ENCODE assay signal across 1 cellular context in the genomic region with DNA sequence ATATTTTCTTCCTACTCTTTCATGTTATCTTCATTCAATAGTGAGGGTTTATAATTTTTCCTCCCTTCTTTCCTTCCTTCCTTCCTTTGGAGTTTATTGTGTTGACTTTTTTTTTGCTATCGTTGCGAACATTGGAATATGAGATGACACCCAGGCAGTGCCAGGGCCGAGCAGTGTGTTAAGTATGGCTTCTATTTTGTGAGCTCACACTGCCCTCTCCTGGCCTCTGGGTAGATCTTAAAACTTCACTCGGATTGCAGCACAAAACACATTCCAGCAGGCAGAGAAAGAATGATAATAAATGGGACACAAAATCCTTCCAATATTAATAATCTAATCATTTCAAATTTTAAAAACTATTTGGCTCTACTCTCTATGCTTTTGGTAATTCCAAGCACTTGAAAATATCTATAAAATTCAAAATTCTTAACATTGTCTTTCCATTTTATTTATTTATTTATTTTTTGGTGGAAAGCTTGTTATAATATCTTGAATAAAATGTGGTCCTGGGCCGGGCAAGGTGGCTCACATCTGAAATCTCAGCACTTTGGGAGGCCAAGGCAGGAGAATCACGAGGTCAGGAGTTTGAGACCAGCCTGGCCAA.
TF ChIP-seq lines count a peak whose summit lies in the region.

No MANE protein-coding gene starts in this region.

TF ChIP-seq in HepG2, 621 proteins besides CTCF, POLR2A, EP300 and RAD21 (continued from another document and continues in another):
- TF ChIP-seq, protein P1, sequence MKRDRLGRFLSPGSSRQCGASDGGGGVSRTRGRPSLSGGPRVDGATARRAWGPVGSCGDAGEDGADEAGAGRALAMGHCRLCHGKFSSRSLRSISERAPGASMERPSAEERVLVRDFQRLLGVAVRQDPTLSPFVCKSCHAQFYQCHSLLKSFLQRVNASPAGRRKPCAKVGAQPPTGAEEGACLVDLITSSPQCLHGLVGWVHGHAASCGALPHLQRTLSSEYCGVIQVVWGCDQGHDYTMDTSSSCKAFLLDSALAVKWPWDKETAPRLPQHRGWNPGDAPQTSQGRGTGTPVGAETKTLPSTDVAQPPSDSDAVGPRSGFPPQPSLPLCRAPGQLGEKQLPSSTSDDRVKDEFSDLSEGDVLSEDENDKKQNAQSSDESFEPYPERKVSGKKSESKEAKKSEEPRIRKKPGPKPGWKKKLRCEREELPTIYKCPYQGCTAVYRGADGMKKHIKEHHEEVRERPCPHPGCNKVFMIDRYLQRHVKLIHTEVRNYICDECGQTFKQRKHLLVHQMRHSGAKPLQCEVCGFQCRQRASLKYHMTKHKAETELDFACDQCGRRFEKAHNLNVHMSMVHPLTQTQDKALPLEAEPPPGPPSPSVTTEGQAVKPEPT (CRISPR knock-in tag; IDR thresholded peaks at IDR 0.05; ENCODE audit: low read depth) = no peak
- TF ChIP-seq SMAD3 (CRISPR knock-in tag; IDR thresholded peaks at IDR 0.05) = peak; percentile 64; the same call in 1 of the 2 replicates
- no peak for TF ChIP-seq SAP130 (CRISPR knock-in tag; IDR thresholded peaks at IDR 0.05; ENCODE audit: low read depth)
- TF ChIP-seq SOX13 (IDR thresholded peaks at IDR 0.05) = no peak
- peak in 1 of 2 experiments; percentile 15; a peak in 1 of 4 replicates for TF ChIP-seq SOX13 (CRISPR knock-in tag; conservative IDR thresholded peaks at IDR 0.05 in 1 of 2, IDR thresholded peaks at IDR 0.05 in 1 of 2)
- TF ChIP-seq, protein P2, sequence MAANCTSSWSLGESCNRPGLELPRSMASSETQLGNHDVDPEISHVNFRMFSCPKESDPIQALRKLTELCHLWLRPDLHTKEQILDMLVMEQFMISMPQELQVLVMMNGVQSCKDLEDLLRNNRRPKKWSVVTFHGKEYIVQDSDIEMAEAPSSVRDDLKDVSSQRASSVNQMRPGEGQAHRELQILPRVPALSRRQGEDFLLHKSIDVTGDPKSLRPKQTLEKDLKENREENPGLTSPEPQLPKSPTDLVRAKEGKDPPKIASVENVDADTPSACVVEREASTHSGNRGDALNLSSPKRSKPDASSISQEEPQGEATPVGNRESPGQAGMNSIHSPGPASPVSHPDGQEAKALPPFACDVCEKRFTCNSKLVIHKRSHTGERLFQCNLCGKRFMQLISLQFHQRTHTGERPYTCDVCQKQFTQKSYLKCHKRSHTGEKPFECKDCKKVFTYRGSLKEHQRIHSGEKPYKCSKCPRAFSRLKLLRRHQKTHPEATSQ (CRISPR knock-in tag; IDR thresholded peaks at IDR 0.05; ENCODE audit: borderline replicate concordance) = no peak
- no peak for TF ChIP-seq ZNF256 (CRISPR knock-in tag; conservative IDR thresholded peaks at IDR 0.05)
- TF ChIP-seq, protein P3, sequence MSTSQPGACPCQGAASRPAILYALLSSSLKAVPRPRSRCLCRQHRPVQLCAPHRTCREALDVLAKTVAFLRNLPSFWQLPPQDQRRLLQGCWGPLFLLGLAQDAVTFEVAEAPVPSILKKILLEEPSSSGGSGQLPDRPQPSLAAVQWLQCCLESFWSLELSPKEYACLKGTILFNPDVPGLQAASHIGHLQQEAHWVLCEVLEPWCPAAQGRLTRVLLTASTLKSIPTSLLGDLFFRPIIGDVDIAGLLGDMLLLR (CRISPR knock-in tag; IDR thresholded peaks at IDR 0.05) = no peak
- TF ChIP-seq SIX1 (CRISPR knock-in tag; IDR thresholded peaks at IDR 0.05; ENCODE audit: borderline replicate concordance) = no peak; the same call in 1 of the 2 replicates
- no peak for TF ChIP-seq ZNF780A (CRISPR knock-in tag; IDR thresholded peaks at IDR 0.05)
- TF ChIP-seq TEF (CRISPR knock-in tag; IDR thresholded peaks at IDR 0.05) = no peak
- no peak for TF ChIP-seq DNMT3B (CRISPR knock-in tag; conservative IDR thresholded peaks at IDR 0.05)
- TF ChIP-seq ZNF572 (CRISPR knock-in tag; IDR thresholded peaks at IDR 0.05) = no peak
- TF ChIP-seq RBM39 (IDR thresholded peaks at IDR 0.05; ENCODE audit: low read depth, low read length, poor library complexity, severe bottlenecking) = no peak
- no peak for TF ChIP-seq ZNF264 (CRISPR knock-in tag; IDR thresholded peaks at IDR 0.05)
- TF ChIP-seq ZNF589 (CRISPR knock-in tag; conservative IDR thresholded peaks at IDR 0.05) = no peak
- TF ChIP-seq U2AF2 (IDR thresholded peaks at IDR 0.05; ENCODE audit: low read depth, low read length) = no peak
- TF ChIP-seq JUNB (CRISPR knock-in tag; IDR thresholded peaks at IDR 0.05; ENCODE audit: borderline replicate concordance) = no peak
- no peak for TF ChIP-seq LCORL (IDR thresholded peaks at IDR 0.05)
- no peak for TF ChIP-seq LCORL (CRISPR knock-in tag; IDR thresholded peaks at IDR 0.05)
- TF ChIP-seq SMC3 (IDR thresholded peaks at IDR 0.05; ENCODE audit: low read length) = peak; percentile 98
- TF ChIP-seq ZNF7 (CRISPR knock-in tag; IDR thresholded peaks at IDR 0.05) = no peak
- 0 out of 2 replicates have a peak, but pooled peaks have one; percentile 10 for TF ChIP-seq FOXA3 (CRISPR knock-in tag; IDR thresholded peaks at IDR 0.05)
- TF ChIP-seq NFAT5 (CRISPR knock-in tag; IDR thresholded peaks at IDR 0.05) = no peak
- TF ChIP-seq ZNF747 (CRISPR knock-in tag; IDR thresholded peaks at IDR 0.05; ENCODE audit: borderline replicate concordance) = no peak
- TF ChIP-seq MTF2 (CRISPR knock-in tag; IDR thresholded peaks at IDR 0.05; ENCODE audit: borderline replicate concordance) = no peak
- no peak for TF ChIP-seq DRAP1 (CRISPR knock-in tag; IDR thresholded peaks at IDR 0.05)
- no peak for TF ChIP-seq BORCS8-MEF2B (CRISPR knock-in tag; IDR thresholded peaks at IDR 0.05)
- no peak for TF ChIP-seq ATAD3A (CRISPR knock-in tag; IDR thresholded peaks at IDR 0.05)
- no peak for TF ChIP-seq ZNF282 (IDR thresholded peaks at IDR 0.05; ENCODE audit: partially characterized antibody)
- no peak for TF ChIP-seq ZNF263 (CRISPR knock-in tag; IDR thresholded peaks at IDR 0.05)
- TF ChIP-seq ARNT2 (CRISPR knock-in tag; IDR thresholded peaks at IDR 0.05; ENCODE audit: low read depth) = no peak
- no peak for TF ChIP-seq DPF2 (CRISPR knock-in tag; IDR thresholded peaks at IDR 0.05; ENCODE audit: borderline replicate concordance, low read depth)
- TF ChIP-seq KAT8 (CRISPR knock-in tag; IDR thresholded peaks at IDR 0.05) = no peak
- TF ChIP-seq NFIC (IDR thresholded peaks at IDR 0.05; ENCODE audit: low read length) = no peak
- 0 out of 2 replicates have a peak, but pooled peaks have one; percentile 23 for TF ChIP-seq ZNF580 (CRISPR knock-in tag; IDR thresholded peaks at IDR 0.05; ENCODE audit: borderline replicate concordance, low read depth)
- no peak for TF ChIP-seq ZNF329 (CRISPR knock-in tag; IDR thresholded peaks at IDR 0.05; ENCODE audit: low read depth)
- peak; percentile 56; the same call in 1 of the 2 replicates for TF ChIP-seq ARID5B (CRISPR knock-in tag; IDR thresholded peaks at IDR 0.05)
- TF ChIP-seq NFE2L2 (IDR thresholded peaks at IDR 0.05; ENCODE audit: low read length) = peak; percentile 28; the same call in 1 of the 2 replicates
- TF ChIP-seq RFX3 (CRISPR knock-in tag; IDR thresholded peaks at IDR 0.05) = no peak
- TF ChIP-seq MXD3 (CRISPR knock-in tag; IDR thresholded peaks at IDR 0.05) = no peak
- TF ChIP-seq ZNF772 (CRISPR knock-in tag; IDR thresholded peaks at IDR 0.05) = no peak
- TF ChIP-seq CERS6 (CRISPR knock-in tag; IDR thresholded peaks at IDR 0.05) = no peak
- no peak for TF ChIP-seq ADNP (CRISPR knock-in tag; IDR thresholded peaks at IDR 0.05)
- TF ChIP-seq, protein P4, sequence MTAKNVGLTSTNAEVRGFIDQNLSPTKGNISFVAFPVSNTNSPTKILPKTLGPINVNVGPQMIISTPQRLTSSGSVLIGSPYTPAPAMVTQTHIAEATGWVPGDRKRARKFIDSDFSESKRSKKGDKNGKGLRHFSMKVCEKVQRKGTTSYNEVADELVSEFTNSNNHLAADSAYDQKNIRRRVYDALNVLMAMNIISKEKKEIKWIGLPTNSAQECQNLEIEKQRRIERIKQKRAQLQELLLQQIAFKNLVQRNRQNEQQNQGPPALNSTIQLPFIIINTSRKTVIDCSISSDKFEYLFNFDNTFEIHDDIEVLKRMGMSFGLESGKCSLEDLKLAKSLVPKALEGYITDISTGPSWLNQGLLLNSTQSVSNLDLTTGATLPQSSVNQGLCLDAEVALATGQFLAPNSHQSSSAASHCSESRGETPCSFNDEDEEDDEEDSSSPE (CRISPR knock-in tag; IDR thresholded peaks at IDR 0.05) = no peak
- TF ChIP-seq ZNF672 (CRISPR knock-in tag; IDR thresholded peaks at IDR 0.05) = no peak
